ENCODE assay signal across 11 cellular contexts in genomic region chr17:10879110-10879509, GRCh38. TPM values are rescaled to one million over a fixed set of nuclear protein-coding genes. Genes with fewer than 3 reads are reported as not detected.
DNase-seq lines count a peak whose midpoint lies in the region; ATAC-seq, FAIRE-seq and TF ChIP-seq lines count a peak whose summit lies in the region.
"Had no signal": no experiment of that assay in that cellular context is flagged by ENCODE, and none has a peak within 500 bp of the region (broad histone marks: within the 10 kb centered on the region; RNA-seq: fewer than 3 reads in every experiment).

No MANE protein-coding gene starts in this region.

- H3K27me3 ChIP-seq in bronchial epithelial cell (ENCODE audit: control insufficient read depth, insufficient read depth, low read length) (no peaks in the 10 kb centered on the region), lower lobe of right lung (ENCODE audit: low read depth) (peaks cover 5% of the 10 kb centered on the region)
- H3K27me3 ChIP-seq in naive thymus-derived CD4-positive, alpha-beta T cell (ENCODE audit: control insufficient read depth in 2 of 2, insufficient read depth in 2 of 2, low read length in 2 of 2) = no peaks in the 10 kb centered on the region

- H3K4me1 Mint-ChIP-seq in immature natural killer cell = no peaks in the 10 kb centered on the region
- H3K4me1 Mint-ChIP-seq in naive thymus-derived CD4-positive, alpha-beta T cell = peaks cover 0 to 4% (median 0%) of the 10 kb centered on the region in 7 donors
- no peaks in the 10 kb centered on the region for H3K4me1 Mint-ChIP-seq in activated T-cell treated with anti-CD3 and anti-CD28 coated beads, Interleukin-2, amount 50 U/mL, for 4 hours (ENCODE audit: low read depth)

- intact Hi-C loops in lower lobe of right lung (cut with DNase I) = no loop called here
- intact Hi-C loops in naive thymus-derived CD4-positive, alpha-beta T cell (cut with micrococcal nuclease) = loop anchor here (5.0 kb wide), 2 partner anchors 763 to 1058 kb away; no protein-coding TSS in a partner anchor

- H3K27me3 Mint-ChIP-seq in immature natural killer cell (ENCODE audit: low read depth in 3 of 3) = peaks cover 0 to 5% (median 1%) of the 10 kb centered on the region in 3 donors
- peaks cover 0 to 42% (median 27%) of the 10 kb centered on the region in 5 donors for H3K27me3 Mint-ChIP-seq in naive thymus-derived CD4-positive, alpha-beta T cell
- H3K27me3 Mint-ChIP-seq in activated T-cell treated with anti-CD3 and anti-CD28 coated beads, Interleukin-2, amount 50 U/mL, for 4 hours (ENCODE audit: low read depth) = peaks cover 17% of the 10 kb centered on the region

- H3K4me3 Mint-ChIP-seq in immature natural killer cell = no peak overlapping the region
- H3K4me3 Mint-ChIP-seq in naive thymus-derived CD4-positive, alpha-beta T cell = no peak overlapping the region
- H3K4me3 Mint-ChIP-seq in activated T-cell treated with anti-CD3 and anti-CD28 coated beads, Interleukin-2, amount 50 U/mL, for 4 hours = no peak overlapping the region

- DNase-seq in AG20443 (ENCODE audit: low spot score) (peak; percentile 12), HEK293T (ENCODE audit: extremely low spot score) (peak; percentile 8), bronchial epithelial cell (ENCODE audit: low read depth) (peak; percentile 0), lower lobe of right lung (no peak), immature natural killer cell (no peak)
- DNase-seq in naive thymus-derived CD4-positive, alpha-beta T cell = no peak
- no peak for DNase-seq in activated T-cell treated with anti-CD3 and anti-CD28 coated beads, Interleukin-2, amount 50 U/mL, for 4 hours
- DNase-seq: DMS153, kidney glomerular epithelial cell had no signal

- H3K4me3 ChIP-seq in bronchial epithelial cell (ENCODE audit: low read depth, low read length) = no peak overlapping the region
- H3K4me3 ChIP-seq in lower lobe of right lung = no peak overlapping the region
- H3K4me3 ChIP-seq in naive thymus-derived CD4-positive, alpha-beta T cell (ENCODE audit: low read length) = no peak overlapping the region

- ATAC-seq in lower lobe of right lung = peak in 1 of 2 donors; percentile 45
- ATAC-seq in naive thymus-derived CD4-positive, alpha-beta T cell = no peak
- ATAC-seq in activated T-cell treated with anti-CD3 and anti-CD28 coated beads, Interleukin-2, amount 50 U/mL, for 4 hours = no peak
- no peak for ATAC-seq in GM21723 (IDR thresholded peaks at IDR 0.05; ENCODE audit: unreplicated experiment)

- CTCF ChIA-PET in HEK293T (lab: Yijun Ruan, JAX) = interaction anchor here (1.1 kb wide), 1 partner anchor 266 kb away, joined by 5 read pairs; no protein-coding TSS in a partner anchor
- CTCF ChIA-PET in naive thymus-derived CD4-positive, alpha-beta T cell (lab: Charles Lee) = no interaction called here

- no peaks in the 10 kb centered on the region for H3K4me1 ChIP-seq in lower lobe of right lung
- no peaks in the 10 kb centered on the region for H3K4me1 ChIP-seq in naive thymus-derived CD4-positive, alpha-beta T cell (ENCODE audit: control insufficient read depth in 2 of 2, insufficient read depth in 2 of 2, low read length in 2 of 2)

- no peaks in the 10 kb centered on the region for H3K36me3 Mint-ChIP-seq in immature natural killer cell
- no peaks in the 10 kb centered on the region for H3K36me3 Mint-ChIP-seq in naive thymus-derived CD4-positive, alpha-beta T cell
- no peaks in the 10 kb centered on the region for H3K36me3 Mint-ChIP-seq in activated T-cell treated with anti-CD3 and anti-CD28 coated beads, Interleukin-2, amount 50 U/mL, for 4 hours (ENCODE audit: insufficient read depth)

- no peaks in the 10 kb centered on the region for H3K9me3 ChIP-seq in lower lobe of right lung
- H3K9me3 ChIP-seq in naive thymus-derived CD4-positive, alpha-beta T cell (ENCODE audit: control insufficient read depth in 2 of 3, low read length in 3 of 3) = no peaks in the 10 kb centered on the region

- peak; percentile 35 for TF ChIP-seq CTCF in bronchial epithelial cell (IDR thresholded peaks at IDR 0.05; ENCODE audit: insufficient read depth, low read length, severe bottlenecking)
- peak; percentile 30 for TF ChIP-seq CTCF in lower lobe of right lung (IDR thresholded peaks at IDR 0.05)

- no peak overlapping the region for H3K27ac ChIP-seq in lower lobe of right lung
- no peak overlapping the region for H3K27ac ChIP-seq in naive thymus-derived CD4-positive, alpha-beta T cell (ENCODE audit: low read depth, low read length)

- no peaks in the 10 kb centered on the region for H3K9me3 Mint-ChIP-seq in immature natural killer cell
- H3K9me3 Mint-ChIP-seq in naive thymus-derived CD4-positive, alpha-beta T cell = peaks cover 0 to 4% (median 0%) of the 10 kb centered on the region in 11 donors
- H3K9me3 Mint-ChIP-seq in activated T-cell treated with anti-CD3 and anti-CD28 coated beads, Interleukin-2, amount 50 U/mL, for 4 hours = no peaks in the 10 kb centered on the region

- no peaks in the 10 kb centered on the region for H3K36me3 ChIP-seq in bronchial epithelial cell (ENCODE audit: control insufficient read depth, insufficient read depth, low read length)
- H3K36me3 ChIP-seq in lower lobe of right lung = no peaks in the 10 kb centered on the region
- H3K36me3 ChIP-seq in naive thymus-derived CD4-positive, alpha-beta T cell (ENCODE audit: control insufficient read depth in 2 of 3, insufficient read depth in 3 of 3, low read length in 3 of 3) = no peaks in the 10 kb centered on the region

- no peak overlapping the region for H3K27ac Mint-ChIP-seq in immature natural killer cell
- no peak overlapping the region for H3K27ac Mint-ChIP-seq in naive thymus-derived CD4-positive, alpha-beta T cell

- FAIRE-seq in bronchial epithelial cell (lab: Jason Lieb, UNC) = no peak

- POLR2A ChIA-PET in HEK293T (lab: Yijun Ruan, JAX) = no interaction called here
- POLR2A ChIA-PET in naive thymus-derived CD4-positive, alpha-beta T cell (lab: Charles Lee) = interaction anchor here (0.6 kb wide), 1 partner anchor 35 kb away, joined by 3 read pairs; no protein-coding TSS in a partner anchor

TF ChIP-seq in HEK293T, 16 proteins besides CTCF, POLR2A, EP300 and RAD21:
- no peak for TF ChIP-seq TARDBP (IDR thresholded peaks at IDR 0.05)
- TF ChIP-seq NFRKB (IDR thresholded peaks at IDR 0.05) = no peak

RNA-seq across cellular contexts. Expression of gene PIRT, which starts 41.2 kb away (rescaled TPM):
- total RNA-seq in bronchial epithelial cell = not detected in 2 replicates
- total RNA-seq in lower lobe of right lung = not detected
- not detected for polyA plus RNA-seq in immature natural killer cell
- total RNA-seq in naive thymus-derived CD4-positive, alpha-beta T cell = not detected
- polyA plus RNA-seq in naive thymus-derived CD4-positive, alpha-beta T cell = not detected
- not detected for total RNA-seq in activated T-cell treated with anti-CD3 and anti-CD28 coated beads, Interleukin-2, amount 50 U/mL, for 4 hours
- total RNA-seq: LHCN-M2 had no signal

Comparison
In these comparisons a context has a peak if more than half of its experiments do, and no peak if none do; other contexts are left out.
1. DNase-seq: peak in AG20443 (single experiment), HEK293T (single experiment) and bronchial epithelial cell (single experiment); none in lower lobe of right lung (single experiment), immature natural killer cell (0 of 3), naive thymus-derived CD4-positive, alpha-beta T cell (0 of 9) and activated T-cell treated with anti-CD3 and anti-CD28 coated beads, Interleukin-2, amount 50 U/mL, for 4 hours (single experiment).